8 cellular contexts compared by ENCODE assay signal in genomic region chr10:95246582-95247051, GRCh38. TPM values are rescaled to one million over a fixed set of nuclear protein-coding genes. Genes with fewer than 3 reads are reported as not detected.
A peak's percentile ranks its signal among the peaks of the same experiment; 100 is the strongest.
DNase-seq lines count a peak whose midpoint lies in the region; ATAC-seq and TF ChIP-seq lines count a peak whose summit lies in the region.

No MANE protein-coding gene starts in this region.

- intact Hi-C loops in PC-3 (cut with micrococcal nuclease) = loop anchor here (1.0 to 10.0 kb wide), 3 partner anchors 41 to 117 kb away; no protein-coding TSS in a partner anchor
- intact Hi-C loops in uterus (cut with DNase I; ENCODE audit: low total_unique reads) = loop anchor here (5.0 kb wide), 1 partner anchor 116 kb away; no protein-coding TSS in a partner anchor

- no peak overlapping the region for H2BK5ac ChIP-seq in trophoblast cell (ENCODE audit: low read depth, low read length, poor library complexity)

- peak overlapping the region; percentile 30 for H2BK120ac ChIP-seq in trophoblast cell (ENCODE audit: insufficient read depth, low read length, poor library complexity)

- H3K9ac ChIP-seq in PC-3 (ENCODE audit: low read length) = no peak overlapping the region
- H3K9ac ChIP-seq in trophoblast cell (ENCODE audit: low read length) = no peak overlapping the region

- no peaks in the 10 kb centered on the region for H3K36me3 Mint-ChIP-seq in activated T-cell treated with anti-CD3 and anti-CD28 coated beads, Interleukin-2, amount 50 U/mL, for 72 hours (ENCODE audit: insufficient read depth in 2 of 2)

- ATAC-seq in HG03354 (IDR thresholded peaks at IDR 0.05; ENCODE audit: poor library complexity, severe bottlenecking, unreplicated experiment) (peak; percentile 46), PC-3 (peak; percentile 32)
- peak; percentile 52 to 56 for ATAC-seq in activated T-cell treated with anti-CD3 and anti-CD28 coated beads, Interleukin-2, amount 50 U/mL, for 72 hours (replicated peaks in 1 of 2)

- POLR2A ChIA-PET in PC-3 (lab: Charles Lee; ENCODE audit: unreplicated experiment) = no interaction called here

- H3K79me1 ChIP-seq in trophoblast cell (ENCODE audit: low read length) = peaks cover 10% of the 10 kb centered on the region

- BruUV-seq in PC-3 (replicated peaks; lab: Mats Ljungman, UMichigan) = no TSS peak

- H3K4me3 ChIP-seq in PC-3 (ENCODE audit: low read length) (no peak overlapping the region), trophoblast cell (ENCODE audit: low read depth, low read length) (no peak overlapping the region), uterus (no peak overlapping the region)

- H4K12ac ChIP-seq in trophoblast cell (ENCODE audit: low read depth, low read length) = no peak overlapping the region

- H3K23ac ChIP-seq in trophoblast cell (ENCODE audit: low read length) = no peak overlapping the region

- H3K18ac ChIP-seq in trophoblast cell (ENCODE audit: low read length) = no peak overlapping the region

- H3K27ac Mint-ChIP-seq in activated T-cell treated with anti-CD3 and anti-CD28 coated beads, Interleukin-2, amount 50 U/mL, for 72 hours = no peak overlapping the region

- peak; percentile 72 for DNase-seq in NCI-H1436 (lab: John Stamatoyannopoulos, UW)
- DNase-seq in NCI-H1436 treated with DMSO at 0.1 percent for 48 hours (lab: John Stamatoyannopoulos, UW) = no peak
- DNase-seq in PC-3 = peak; percentile 74
- peak; percentile 73 to 74 for DNase-seq in activated T-cell treated with anti-CD3 and anti-CD28 coated beads, Interleukin-2, amount 50 U/mL, for 72 hours
- DNase-seq in foreskin melanocyte = peak; percentile 42
- peak; percentile 77 to 92 for DNase-seq in trophoblast cell
- DNase-seq in uterus = peak; percentile 69 to 87

- H3K4me1 Mint-ChIP-seq in activated T-cell treated with anti-CD3 and anti-CD28 coated beads, Interleukin-2, amount 50 U/mL, for 72 hours (ENCODE audit: low read depth) = peaks cover 20% of the 10 kb centered on the region

- no peak overlapping the region for H2AFZ ChIP-seq in PC-3 (ENCODE audit: low read length)
- no peak overlapping the region for H2AFZ ChIP-seq in trophoblast cell (ENCODE audit: insufficient read depth, low read length, poor library complexity)

- H3K27ac ChIP-seq in PC-3 (ENCODE audit: low read length) (no peak overlapping the region), trophoblast cell (ENCODE audit: low read depth, low read length) (peak overlapping the region; percentile 55), uterus (peak overlapping the region; percentile 68 to 73)

- no CpG with 5 or more reads among the region's 1 CpG for WGBS in trophoblast cell (ENCODE audit: extremely low coverage, insufficient coverage, insufficient read length)

- no peak overlapping the region for H3K4me3 Mint-ChIP-seq in activated T-cell treated with anti-CD3 and anti-CD28 coated beads, Interleukin-2, amount 50 U/mL, for 72 hours

- no peak overlapping the region for H3K14ac ChIP-seq in trophoblast cell (ENCODE audit: low read length)

- H3K9me2 ChIP-seq in PC-3 (replicated peaks; ENCODE audit: low read length) = no peaks in the 10 kb centered on the region

- H3K4me2 ChIP-seq in PC-3 (ENCODE audit: low read length) = no peak overlapping the region
- H3K4me2 ChIP-seq in trophoblast cell (ENCODE audit: low read length) = no peak overlapping the region

- peak; percentile 80 for TF ChIP-seq CTCF in PC-3 (conservative IDR thresholded peaks at IDR 0.05; ENCODE audit: low read depth, low read length)
- peak; percentile 77 to 90 (median 84) for TF ChIP-seq CTCF in uterus (IDR thresholded peaks at IDR 0.05)

- no peaks in the 10 kb centered on the region for H3K9me3 Mint-ChIP-seq in activated T-cell treated with anti-CD3 and anti-CD28 coated beads, Interleukin-2, amount 50 U/mL, for 72 hours

- H3K9me3 ChIP-seq in PC-3 (ENCODE audit: low read length) = no peaks in the 10 kb centered on the region
- H3K9me3 ChIP-seq in trophoblast cell (ENCODE audit: insufficient read depth, low read depth, low read length) = no peaks in the 10 kb centered on the region
- H3K9me3 ChIP-seq in uterus = no peaks in the 10 kb centered on the region

- H2BK12ac ChIP-seq in trophoblast cell (ENCODE audit: low read length) = no peak overlapping the region

- no peak overlapping the region for H3K4ac ChIP-seq in trophoblast cell (ENCODE audit: low read depth, low read length)

- peaks cover 21% of the 10 kb centered on the region for H3K27me3 Mint-ChIP-seq in activated T-cell treated with anti-CD3 and anti-CD28 coated beads, Interleukin-2, amount 50 U/mL, for 72 hours (ENCODE audit: low read depth)

- no peaks in the 10 kb centered on the region for H3K27me3 ChIP-seq in PC-3 (ENCODE audit: low read length)
- H3K27me3 ChIP-seq in trophoblast cell (ENCODE audit: insufficient read depth, low read length) = no peaks in the 10 kb centered on the region
- no peaks in the 10 kb centered on the region for H3K27me3 ChIP-seq in uterus

- CTCF ChIA-PET in PC-3 (lab: Charles Lee) = interaction anchor here (0.6 to 1.1 kb wide), 3 partner anchors 45 to 116 kb away, joined by 3 to 7 read pairs (median 3); no protein-coding TSS in a partner anchor

- no peaks in the 10 kb centered on the region for H3F3A ChIP-seq in PC-3 (ENCODE audit: low read length, unreplicated experiment)

- no peak for TF ChIP-seq POLR2A in uterus (IDR thresholded peaks at IDR 0.05)

- peaks cover 25% of the 10 kb centered on the region for H3K4me1 ChIP-seq in PC-3 (ENCODE audit: insufficient read depth, low read length)
- peaks cover 13 to 17% of the 10 kb centered on the region in 2 experiments for H3K4me1 ChIP-seq in trophoblast cell (ENCODE audit: control insufficient read depth in 1 of 2, insufficient read depth in 2 of 2, low read length in 2 of 2)
- no peaks in the 10 kb centered on the region for H3K4me1 ChIP-seq in uterus

- no peaks in the 10 kb centered on the region for H4K20me1 ChIP-seq in PC-3 (ENCODE audit: low read length)

- H2AK5ac ChIP-seq in trophoblast cell (ENCODE audit: low read length) = peak overlapping the region; percentile 22

- H3K36me3 ChIP-seq in PC-3 (ENCODE audit: low read depth, low read length) (peaks cover 30% of the 10 kb centered on the region; the same call in 1 of the 2 replicates), trophoblast cell (ENCODE audit: control insufficient read depth in 1 of 2, insufficient read depth in 2 of 2, low read length in 2 of 2) (peaks cover 37 to 49% of the 10 kb centered on the region in 2 experiments), uterus (no peaks in the 10 kb centered on the region)

- H3K79me2 ChIP-seq in PC-3 (ENCODE audit: low read length) (peaks cover 7% of the 10 kb centered on the region), trophoblast cell (ENCODE audit: control insufficient read depth, insufficient read depth, low read length, poor library complexity) (no peaks in the 10 kb centered on the region)

- peak overlapping the region; percentile 9 for H4K8ac ChIP-seq in trophoblast cell (ENCODE audit: low read depth, low read length)

- no peak overlapping the region for H4K91ac ChIP-seq in trophoblast cell (ENCODE audit: low read depth, low read length)

RNA-seq across cellular contexts. Expression of gene PDLIM1, which starts 44.2 kb away (rescaled TPM):
- 28.2 and 48.7 TPM in 2 replicates for total RNA-seq in PC-3 (2014; rRNA removed)
- 1 to 10 TPM; 1.4 to 1.7 TPM for total RNA-seq in activated T-cell treated with anti-CD3 and anti-CD28 coated beads, Interleukin-2, amount 50 U/mL, for 72 hours
- polyA plus RNA-seq in trophoblast cell (2013) = 338 and 355 TPM in 2 replicates
- 100 to 1,000 TPM in 2 of 4 donors, 10 to 100 TPM in 2; 14.0 to 192 (median 86.7) TPM for total RNA-seq in uterus

RNA-seq across cellular contexts. Expression of gene ACSM6, which starts 52.6 kb away (rescaled TPM):
- not detected in 2 replicates for total RNA-seq in PC-3 (2014; rRNA removed)
- not detected for total RNA-seq in activated T-cell treated with anti-CD3 and anti-CD28 coated beads, Interleukin-2, amount 50 U/mL, for 72 hours
- polyA plus RNA-seq in trophoblast cell (2013) = not detected in 2 replicates
- total RNA-seq in uterus = not detected

Comparison
In these comparisons a context has a peak if more than half of its experiments do, and no peak if none do; other contexts are left out.
1. RNA of gene PDLIM1, which starts 44.2 kb away (total RNA-seq): 14.0 to 192 TPM in uterus and 28.2 to 48.7 TPM in PC-3; 1.4 to 1.7 TPM in activated T-cell treated with anti-CD3 and anti-CD28 coated beads, Interleukin-2, amount 50 U/mL, for 72 hours; every median in the first group is over 4 times any median in the second.
2. Peak in every context shown above with its lines, with median percentiles within 50 percentile points of each other: ATAC-seq.